ENCODE assay signal across 20 cellular contexts in the genomic region with DNA sequence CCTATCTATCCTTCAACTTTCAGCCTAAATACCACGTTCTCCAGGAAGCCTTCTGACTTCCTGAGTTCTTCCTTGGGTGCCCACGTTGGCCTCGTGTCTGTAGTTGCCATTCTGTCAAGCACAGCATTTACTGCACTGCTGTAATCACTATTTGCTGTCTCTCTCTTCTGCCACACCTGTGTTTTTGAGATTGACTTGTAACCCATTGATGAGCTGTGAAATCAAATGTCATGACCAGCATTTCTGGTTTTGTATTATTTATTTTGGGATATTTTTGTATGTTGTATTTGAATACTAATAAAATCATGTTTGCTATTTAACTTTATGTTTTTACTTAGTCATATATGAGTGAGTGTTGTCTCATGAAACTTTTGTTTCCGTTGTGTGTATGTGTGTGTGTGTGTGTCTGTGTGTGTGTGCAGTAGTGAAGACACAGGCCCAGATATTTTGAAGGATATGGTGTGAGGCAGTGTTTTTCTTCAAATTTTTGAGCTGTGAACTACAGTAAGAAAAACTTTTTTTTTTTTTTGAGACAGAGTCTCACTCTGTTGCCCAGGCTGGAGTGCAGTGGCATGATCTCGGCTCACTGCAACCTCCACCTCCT.
"Had no signal": no experiment of that assay in that cellular context is flagged by ENCODE, and none has a peak within 500 bp of the region (broad histone marks: within the 10 kb centered on the region; RNA-seq: fewer than 3 reads in every experiment).

No MANE protein-coding gene starts in this region.

- H3K27ac ChIP-seq: body of pancreas, epithelial cell of prostate, foreskin keratinocyte, vagina had no signal

- H3K27ac Mint-ChIP-seq: activated CD4-positive, alpha-beta memory T cell treated with anti-CD3 and anti-CD28 coated beads for 36 hours; activated CD4-positive, alpha-beta T cell treated with anti-CD3 and anti-CD28 coated beads for 36 hours; activated naive CD8-positive, alpha-beta T cell treated with anti-CD3 and anti-CD28 coated beads, Interleukin-2, amount 10 ng/mL, durations not matched to agents 7 days and 5 days; nephron progenitor cell; progenitor cell of endocrine pancreas had no signal

- DNase-seq: activated CD4-positive, alpha-beta memory T cell treated with anti-CD3 and anti-CD28 coated beads for 36 hours; activated CD4-positive, alpha-beta T cell treated with anti-CD3 and anti-CD28 coated beads for 36 hours; activated naive CD8-positive, alpha-beta T cell treated with anti-CD3 and anti-CD28 coated beads, Interleukin-2, amount 10 ng/mL, durations not matched to agents 7 days and 5 days; activated T-cell treated with anti-CD3 and anti-CD28 coated beads for 4 hours; body of pancreas; dermis blood vessel endothelial cell; effector memory CD4-positive, alpha-beta T cell; foreskin keratinocyte; glutamatergic neuron; hippocampal formation; midbrain; nephron progenitor cell; occipital lobe; stimulated activated CD4-positive, alpha-beta T cell treated with anti-CD3 and anti-CD28 coated beads, Interleukin-2, amount 100 ng/mL, for 24 hours; stimulated activated naive CD4-positive, alpha-beta T cell treated with Interleukin-2 at 50 U/mL for 16 hours; T-helper 2 cell; transverse colon had no signal

- H3K9me3 ChIP-seq: body of pancreas, transverse colon, vagina had no signal

- H3K4me3 Mint-ChIP-seq: activated CD4-positive, alpha-beta memory T cell treated with anti-CD3 and anti-CD28 coated beads for 36 hours; activated CD4-positive, alpha-beta T cell treated with anti-CD3 and anti-CD28 coated beads for 36 hours; activated naive CD8-positive, alpha-beta T cell treated with anti-CD3 and anti-CD28 coated beads, Interleukin-2, amount 10 ng/mL, durations not matched to agents 7 days and 5 days; nephron progenitor cell had no signal

- H3K36me3 Mint-ChIP-seq: activated CD4-positive, alpha-beta memory T cell treated with anti-CD3 and anti-CD28 coated beads for 36 hours; activated naive CD8-positive, alpha-beta T cell treated with anti-CD3 and anti-CD28 coated beads, Interleukin-2, amount 10 ng/mL, durations not matched to agents 7 days and 5 days had no signal

- H3K27me3 Mint-ChIP-seq: progenitor cell of endocrine pancreas had no signal

- H3K4me1 Mint-ChIP-seq: activated CD4-positive, alpha-beta T cell treated with anti-CD3 and anti-CD28 coated beads for 36 hours had no signal

- ATAC-seq: activated CD4-positive, alpha-beta T cell treated with anti-CD3 and anti-CD28 coated beads for 36 hours; body of pancreas; foreskin keratinocyte had no signal

- H3K4me3 ChIP-seq: body of pancreas, transverse colon, vagina had no signal

- H3K36me3 ChIP-seq: transverse colon, vagina had no signal

- H3K27me3 ChIP-seq: body of pancreas, foreskin keratinocyte, transverse colon, vagina had no signal

- H3K9me3 Mint-ChIP-seq: activated CD4-positive, alpha-beta memory T cell treated with anti-CD3 and anti-CD28 coated beads for 36 hours; activated naive CD8-positive, alpha-beta T cell treated with anti-CD3 and anti-CD28 coated beads, Interleukin-2, amount 10 ng/mL, durations not matched to agents 7 days and 5 days had no signal
